24 cellular contexts compared by ENCODE assay signal in the genomic region with DNA sequence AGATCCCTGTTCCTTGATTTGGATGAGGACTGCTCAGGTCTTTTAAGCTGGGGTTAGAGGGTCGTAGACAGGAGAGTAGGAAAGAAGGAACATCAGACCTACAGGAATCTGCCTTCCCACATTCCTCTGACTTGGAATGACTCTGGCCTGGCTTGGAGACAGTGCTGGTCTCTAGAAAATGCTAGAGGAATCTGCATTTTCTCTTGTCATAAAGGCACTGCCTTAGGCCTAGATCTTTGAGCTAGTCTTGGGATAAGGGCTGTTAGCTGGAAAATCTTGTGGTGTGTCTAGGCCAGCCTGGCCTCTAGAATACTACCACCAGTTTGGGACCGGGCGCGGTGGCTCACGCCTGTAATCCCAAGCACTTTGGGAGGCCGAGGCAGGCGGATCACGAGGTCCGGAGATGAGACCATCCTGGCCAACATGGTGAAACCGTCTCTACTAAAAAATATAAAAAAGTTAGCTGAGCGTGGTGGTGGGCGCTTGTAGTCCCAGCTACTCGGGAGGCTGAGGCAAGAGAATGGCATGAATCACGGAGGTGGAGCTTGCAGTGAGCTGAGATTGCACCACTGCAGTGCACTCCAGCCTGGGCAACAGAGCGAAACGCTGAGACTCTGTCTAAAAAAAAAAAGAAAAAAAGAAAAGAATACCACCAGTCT. TPM values are rescaled to one million over a fixed set of nuclear protein-coding genes. Genes with fewer than 3 reads are reported as not detected.
DNase-seq lines count a peak whose midpoint lies in the region; ATAC-seq and TF ChIP-seq lines count a peak whose summit lies in the region.
"Had no signal": no experiment of that assay in that cellular context is flagged by ENCODE, and none has a peak within 500 bp of the region (broad histone marks: within the 10 kb centered on the region; RNA-seq: fewer than 3 reads in every experiment).

No MANE protein-coding gene starts in this region.

- no peak overlapping the region for H3K27ac Mint-ChIP-seq in osteocyte (ENCODE audit: unreplicated experiment)
- H3K27ac Mint-ChIP-seq: activated naive CD4-positive, alpha-beta T cell treated with anti-CD3 and anti-CD28 coated beads, Interleukin-2, amount 10 ng/mL, durations not matched to agents 7 days and 5 days; CD14-positive monocyte; memory B cell; natural killer cell; stimulated activated naive CD8-positive, alpha-beta T cell treated with anti-CD3 and anti-CD28 coated beads, Interleukin-15, amount 100 ng/mL, for 72 hours had no signal

- H3K9me2 ChIP-seq in GM23248 (ENCODE audit: insufficient read depth) = no peaks in the 10 kb centered on the region

- H3K36me3 Mint-ChIP-seq in osteocyte (ENCODE audit: unreplicated experiment) = peaks cover 11% of the 10 kb centered on the region
- H3K36me3 Mint-ChIP-seq: activated naive CD4-positive, alpha-beta T cell treated with anti-CD3 and anti-CD28 coated beads, Interleukin-2, amount 10 ng/mL, durations not matched to agents 7 days and 5 days; natural killer cell had no signal

- H3K27me3 ChIP-seq in GM23248 (replicated peaks; ENCODE audit: insufficient read depth) (no peaks in the 10 kb centered on the region), liver (ENCODE audit: control insufficient read depth in 4 of 4, insufficient read depth in 4 of 4, low read length in 3 of 4) (no peaks in the 10 kb centered on the region), psoas muscle (ENCODE audit: insufficient read depth in 3 of 3, low read length in 2 of 3) (no peaks in the 10 kb centered on the region)
- H3K27me3 ChIP-seq: pancreas, tibial nerve had no signal

- H3K36me3 ChIP-seq in GM23248 (ENCODE audit: low read depth) = no peaks in the 10 kb centered on the region
- peaks cover 0 to 10% (median 2%) of the 10 kb centered on the region in 4 donors for H3K36me3 ChIP-seq in liver (ENCODE audit: control insufficient read depth in 4 of 4, insufficient read depth in 3 of 4, low read depth in 1 of 4, low read length in 3 of 4)
- H3K36me3 ChIP-seq in psoas muscle (ENCODE audit: insufficient read depth in 1 of 2, low read depth in 1 of 2) = peaks cover 0 to 25% of the 10 kb centered on the region in 2 donors

- H3K27ac ChIP-seq in GM23248 (no peak overlapping the region), liver (ENCODE audit: low read depth in 1 of 2, low read length in 2 of 2) (peak overlapping the region; percentile 87 to 90), psoas muscle (peak overlapping the region; percentile 53)

- H3K4me2 ChIP-seq in GM23248 (ENCODE audit: unreplicated experiment) = no peak overlapping the region

- H3K79me2 ChIP-seq in GM23248 (ENCODE audit: insufficient read depth) = no peaks in the 10 kb centered on the region

- H2AFZ ChIP-seq in GM23248 = no peak overlapping the region

- 75 to 80% methylated on average over 16 of the region's 16 CpGs for WGBS in GM23248 (ENCODE audit: low coverage in 1 of 2, low lambda C conversion rate in 2 of 2, missing lambda C conversion rate in 2 of 2), 2 experiments
- WGBS in liver = 76% methylated on average over 16 of the region's 16 CpGs
- 73 to 84% (median 80%) methylated on average over 16 of the region's 16 CpGs for WGBS in psoas muscle, 3 donors

- no peaks in the 10 kb centered on the region for H4K20me1 ChIP-seq in GM23248 (ENCODE audit: insufficient read depth)

- H3K4me1 Mint-ChIP-seq in osteocyte (ENCODE audit: unreplicated experiment) = peaks cover 3% of the 10 kb centered on the region

- no peak for ATAC-seq in psoas muscle
- ATAC-seq: natural killer cell; pancreas; sciatic nerve; stimulated activated naive CD8-positive, alpha-beta T cell treated with anti-CD3 and anti-CD28 coated beads, Interleukin-15, amount 100 ng/mL, for 72 hours had no signal

- intact Hi-C loops in psoas muscle (cut with DNase I) = no loop called here

- no peaks in the 10 kb centered on the region for H3F3A ChIP-seq in GM23248 (ENCODE audit: insufficient read depth)

- in situ Hi-C loops in GM23248 (cut with MboI) = no loop called here

- 0 out of 2 replicates have a peak overlapping the region, but pooled peaks have one; percentile 8 for H3K9ac ChIP-seq in GM23248
- no peak overlapping the region for H3K9ac ChIP-seq in liver (ENCODE audit: low read depth in 1 of 2, low read length in 2 of 2)

- H3K4me1 ChIP-seq in GM23248 (ENCODE audit: insufficient read depth) (peaks cover 7% of the 10 kb centered on the region; the same call in 1 of the 2 replicates), liver (ENCODE audit: control insufficient read depth in 4 of 4, insufficient read depth in 4 of 4, low read length in 3 of 4) (peaks cover 26 to 42% (median 35%) of the 10 kb centered on the region in 4 donors), psoas muscle (peaks cover 33% of the 10 kb centered on the region)

- H3K27me3 Mint-ChIP-seq in osteocyte (ENCODE audit: unreplicated experiment) = no peaks in the 10 kb centered on the region
- H3K27me3 Mint-ChIP-seq: memory B cell; stimulated activated naive CD8-positive, alpha-beta T cell treated with anti-CD3 and anti-CD28 coated beads, Interleukin-15, amount 100 ng/mL, for 72 hours had no signal

- TF ChIP-seq RAD21 in liver (IDR thresholded peaks at IDR 0.05) = no peak

- DNase-seq in GM23248 = no peak
- DNase-seq in amniotic epithelial cell (ENCODE audit: low read depth) = peak; percentile 8
- DNase-seq in psoas muscle = no peak
- no peak for DNase-seq in NCI-H2029 (lab: John Stamatoyannopoulos, UW)
- no peak for DNase-seq in H4 (ENCODE audit: low spot score)
- DNase-seq in osteocyte (ENCODE audit: extremely low spot score, unreplicated experiment) = no peak
- no peak for DNase-seq in OCI-M2 (lab: John Stamatoyannopoulos, UW; ENCODE audit: unreplicated experiment)
- DNase-seq: activated CD4-positive, alpha-beta T cell treated with anti-CD3 and anti-CD28 coated beads for 1 hour; activated naive CD4-positive, alpha-beta T cell treated with anti-CD3 and anti-CD28 coated beads, Interleukin-2, amount 10 ng/mL, durations not matched to agents 7 days and 5 days; dermis blood vessel endothelial cell; MM.1S; natural killer cell; NCI-H146; NCI-H2171 treated with DMSO at 0.1 percent for 48 hours; NCI-H526; pancreas; stimulated activated naive CD8-positive, alpha-beta T cell treated with anti-CD3 and anti-CD28 coated beads, Interleukin-15, amount 100 ng/mL, for 72 hours had no signal

- no peak overlapping the region for H3K4me3 Mint-ChIP-seq in osteocyte (ENCODE audit: unreplicated experiment)
- H3K4me3 Mint-ChIP-seq: activated naive CD4-positive, alpha-beta T cell treated with anti-CD3 and anti-CD28 coated beads, Interleukin-2, amount 10 ng/mL, durations not matched to agents 7 days and 5 days; CD14-positive monocyte; memory B cell; natural killer cell; stimulated activated naive CD8-positive, alpha-beta T cell treated with anti-CD3 and anti-CD28 coated beads, Interleukin-15, amount 100 ng/mL, for 72 hours had no signal

- TF ChIP-seq CTCF in liver (IDR thresholded peaks at IDR 0.05; ENCODE audit: low read depth, low read length, missing input control) = no peak
- no peak for TF ChIP-seq CTCF in psoas muscle (IDR thresholded peaks at IDR 0.05)
- no peak for TF ChIP-seq CTCF in osteocyte (IDR thresholded peaks at IDR 0.05)

- H3K9me3 Mint-ChIP-seq in osteocyte (ENCODE audit: unreplicated experiment) = no peaks in the 10 kb centered on the region
- H3K9me3 Mint-ChIP-seq: activated naive CD4-positive, alpha-beta T cell treated with anti-CD3 and anti-CD28 coated beads, Interleukin-2, amount 10 ng/mL, durations not matched to agents 7 days and 5 days; CD14-positive monocyte; memory B cell; natural killer cell; stimulated activated naive CD8-positive, alpha-beta T cell treated with anti-CD3 and anti-CD28 coated beads, Interleukin-15, amount 100 ng/mL, for 72 hours had no signal

- H3K4me3 ChIP-seq in GM23248 (no peak overlapping the region), liver (ENCODE audit: low read depth in 1 of 3, low read length in 3 of 3) (no peak overlapping the region), psoas muscle (no peak overlapping the region)
- H3K4me3 ChIP-seq: pancreas, tibial nerve had no signal

- no peaks in the 10 kb centered on the region for H3K9me3 ChIP-seq in GM23248 (ENCODE audit: low read depth)
- H3K9me3 ChIP-seq in liver (ENCODE audit: control insufficient read depth in 4 of 4, low read length in 3 of 4) = no peaks in the 10 kb centered on the region
- H3K9me3 ChIP-seq in psoas muscle = no peaks in the 10 kb centered on the region
- H3K9me3 ChIP-seq: pancreas, tibial nerve had no signal

TF ChIP-seq in liver, 16 proteins besides CTCF, POLR2A, EP300 and RAD21 (continues in another document):
- TF ChIP-seq, protein P1, sequence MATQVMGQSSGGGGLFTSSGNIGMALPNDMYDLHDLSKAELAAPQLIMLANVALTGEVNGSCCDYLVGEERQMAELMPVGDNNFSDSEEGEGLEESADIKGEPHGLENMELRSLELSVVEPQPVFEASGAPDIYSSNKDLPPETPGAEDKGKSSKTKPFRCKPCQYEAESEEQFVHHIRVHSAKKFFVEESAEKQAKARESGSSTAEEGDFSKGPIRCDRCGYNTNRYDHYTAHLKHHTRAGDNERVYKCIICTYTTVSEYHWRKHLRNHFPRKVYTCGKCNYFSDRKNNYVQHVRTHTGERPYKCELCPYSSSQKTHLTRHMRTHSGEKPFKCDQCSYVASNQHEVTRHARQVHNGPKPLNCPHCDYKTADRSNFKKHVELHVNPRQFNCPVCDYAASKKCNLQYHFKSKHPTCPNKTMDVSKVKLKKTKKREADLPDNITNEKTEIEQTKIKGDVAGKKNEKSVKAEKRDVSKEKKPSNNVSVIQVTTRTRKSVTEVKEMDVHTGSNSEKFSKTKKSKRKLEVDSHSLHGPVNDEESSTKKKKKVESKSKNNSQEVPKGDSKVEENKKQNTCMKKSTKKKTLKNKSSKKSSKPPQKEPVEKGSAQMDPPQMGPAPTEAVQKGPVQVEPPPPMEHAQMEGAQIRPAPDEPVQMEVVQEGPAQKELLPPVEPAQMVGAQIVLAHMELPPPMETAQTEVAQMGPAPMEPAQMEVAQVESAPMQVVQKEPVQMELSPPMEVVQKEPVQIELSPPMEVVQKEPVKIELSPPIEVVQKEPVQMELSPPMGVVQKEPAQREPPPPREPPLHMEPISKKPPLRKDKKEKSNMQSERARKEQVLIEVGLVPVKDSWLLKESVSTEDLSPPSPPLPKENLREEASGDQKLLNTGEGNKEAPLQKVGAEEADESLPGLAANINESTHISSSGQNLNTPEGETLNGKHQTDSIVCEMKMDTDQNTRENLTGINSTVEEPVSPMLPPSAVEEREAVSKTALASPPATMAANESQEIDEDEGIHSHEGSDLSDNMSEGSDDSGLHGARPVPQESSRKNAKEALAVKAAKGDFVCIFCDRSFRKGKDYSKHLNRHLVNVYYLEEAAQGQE (IDR thresholded peaks at IDR 0.05) = no peak
- TF ChIP-seq FOXA2 (IDR thresholded peaks at IDR 0.05) (no peak), TAF1 (conservative IDR thresholded peaks at IDR 0.05) (no peak), NR2F2 (IDR thresholded peaks at IDR 0.05) (no peak), HNF4A (conservative IDR thresholded peaks at IDR 0.05) (no peak)

RNA-seq across cellular contexts. Expression of a gene that starts 17.3 kb away (rescaled TPM):
- total RNA-seq in GM23248 (2014; rRNA removed; shearing (Covaris generic)) = under 0.01 TPM in 2 replicates
- polyA plus RNA-seq in GM23248 (2016; fragmentation: Nextera tagmentation; extraction: Ambion mirVana) (0.03 and 0.08 TPM in 2 replicates), liver (under 1 TPM; 0.32 to 0.38 TPM), psoas muscle (under 1 TPM; 0.08 to 0.20 (median 0.10) TPM)
- total RNA-seq in liver (under 1 TPM; 0.42 to 0.67 TPM), psoas muscle (under 1 TPM; 0.22 to 0.95 (median 0.47) TPM), osteocyte (0.64 and 0.81 TPM in 2 replicates)
- 0.04 and 0.16 TPM in 2 replicates for total RNA-seq in H4 (2014; rRNA removed; shearing (Covaris generic))
- total RNA-seq: bronchial epithelial cell had no signal
- polyA plus RNA-seq: AG04450, CD14-positive monocyte had no signal
